In genomic region chr15:50377867-50378751, GRCh38 we compare ENCODE assay signal across 1 cellular context.
TF ChIP-seq lines count a peak whose summit lies in the region.

No MANE protein-coding gene starts in this region.

TF ChIP-seq in K562, 482 proteins besides CTCF, POLR2A, EP300 and RAD21 (continued from another document):
- TF ChIP-seq, protein P1, sequence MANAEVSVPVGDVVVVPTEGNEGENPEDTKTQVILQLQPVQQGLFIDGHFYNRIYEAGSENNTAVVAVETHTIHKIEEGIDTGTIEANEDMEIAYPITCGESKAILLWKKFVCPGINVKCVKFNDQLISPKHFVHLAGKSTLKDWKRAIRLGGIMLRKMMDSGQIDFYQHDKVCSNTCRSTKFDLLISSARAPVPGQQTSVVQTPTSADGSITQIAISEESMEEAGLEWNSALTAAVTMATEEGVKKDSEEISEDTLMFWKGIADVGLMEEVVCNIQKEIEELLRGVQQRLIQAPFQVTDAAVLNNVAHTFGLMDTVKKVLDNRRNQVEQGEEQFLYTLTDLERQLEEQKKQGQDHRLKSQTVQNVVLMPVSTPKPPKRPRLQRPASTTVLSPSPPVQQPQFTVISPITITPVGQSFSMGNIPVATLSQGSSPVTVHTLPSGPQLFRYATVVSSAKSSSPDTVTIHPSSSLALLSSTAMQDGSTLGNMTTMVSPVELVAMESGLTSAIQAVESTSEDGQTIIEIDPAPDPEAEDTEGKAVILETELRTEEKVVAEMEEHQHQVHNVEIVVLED (CRISPR knock-in tag; IDR thresholded peaks at IDR 0.05), result no peak
